Comparison of ENCODE assay signal across 1 cellular context in genomic region chr3:193592841-193593665, GRCh38.
TF ChIP-seq lines count a peak whose summit lies in the region.

Gene OPA1 (plus strand): TSS chr3:193593208. CDS start chr3:193593378, 170 bp downstream.

TF ChIP-seq in H1, 55 proteins besides CTCF, POLR2A, EP300 and RAD21 (continued from another document):
- TF ChIP-seq SP2 (IDR thresholded peaks at IDR 0.05; ENCODE audit: low read length): no peak
- no peak for TF ChIP-seq BACH1 (IDR thresholded peaks at IDR 0.05; ENCODE audit: low read length)
- TF ChIP-seq KDM4A (IDR thresholded peaks at IDR 0.05; ENCODE audit: low read depth, low read length, severe bottlenecking): peak; percentile 37
- TF ChIP-seq KDM5A (IDR thresholded peaks at IDR 0.05; ENCODE audit: low read length): peak; percentile 77; the same call in 1 of the 2 replicates
- TF ChIP-seq CBX8 (IDR thresholded peaks at IDR 0.05; ENCODE audit: borderline replicate concordance, low read depth, low read length): no peak
- no peak for TF ChIP-seq CEBPB (IDR thresholded peaks at IDR 0.05; ENCODE audit: low read depth, low read length)
- TF ChIP-seq POLR2AphosphoS5 (IDR thresholded peaks at IDR 0.05; ENCODE audit: low read depth, low read length): peak; percentile 66
- peak; percentile 91 for TF ChIP-seq MAX (IDR thresholded peaks at IDR 0.05)
- no peak for TF ChIP-seq ATF3 (IDR thresholded peaks at IDR 0.05; ENCODE audit: insufficient read depth, low read depth, low read length)
- TF ChIP-seq CHD1 (IDR thresholded peaks at IDR 0.05; ENCODE audit: low read depth, low read length): no peak
- no peak for TF ChIP-seq SIRT6 (IDR thresholded peaks at IDR 0.05; ENCODE audit: low read length)
- peak in 1 of 2 experiments; percentile 94; a peak in 2 of 4 replicates for TF ChIP-seq SIN3A (conservative IDR thresholded peaks at IDR 0.05 in 1 of 2, IDR thresholded peaks at IDR 0.05 in 1 of 2; ENCODE audit: low read depth in 1 of 2, low read length in 2 of 2)
- TF ChIP-seq TEAD4 (IDR thresholded peaks at IDR 0.05; ENCODE audit: low read depth, low read length): peak; percentile 50; the same call in 1 of the 2 replicates
- no peak for TF ChIP-seq JUND (IDR thresholded peaks at IDR 0.05; ENCODE audit: low read length)
- no peak for TF ChIP-seq JUN (IDR thresholded peaks at IDR 0.05; ENCODE audit: low read depth, low read length)
- no peak for TF ChIP-seq KDM1A (IDR thresholded peaks at IDR 0.05; ENCODE audit: borderline replicate concordance, low read length)
- TF ChIP-seq SUZ12 (IDR thresholded peaks at IDR 0.05; ENCODE audit: low read length): no peak
- TF ChIP-seq CBX5 (IDR thresholded peaks at IDR 0.05; ENCODE audit: low read depth, low read length): no peak
- peak; percentile 86 for TF ChIP-seq SP4 (IDR thresholded peaks at IDR 0.05; ENCODE audit: low read length)
- TF ChIP-seq TAF1 (IDR thresholded peaks at IDR 0.05; ENCODE audit: low read depth, low read length): peak; percentile 82
- TF ChIP-seq BRCA1 (IDR thresholded peaks at IDR 0.05; ENCODE audit: low read depth, low read length): peak; percentile 57; the same call in 1 of the 2 replicates
- TF ChIP-seq RNF2 (IDR thresholded peaks at IDR 0.05; ENCODE audit: borderline replicate concordance, low read depth, low read length, missing control alignments, poor library complexity, severe bottlenecking): no peak
- peak; percentile 88 for TF ChIP-seq GABPA (IDR thresholded peaks at IDR 0.05; ENCODE audit: borderline replicate concordance, insufficient read depth, low read length)
- peak; percentile 66 for TF ChIP-seq TAF7 (optimal IDR thresholded peaks at IDR 0.05; ENCODE audit: borderline replicate concordance, low read depth, low read length)
- TF ChIP-seq BCL11A (IDR thresholded peaks at IDR 0.05; ENCODE audit: low read depth in 2 of 2, low read length in 2 of 2): no peak
- TF ChIP-seq SAP30 (IDR thresholded peaks at IDR 0.05; ENCODE audit: insufficient read depth, insufficient replicate concordance, low read length): peak; percentile 63
- TF ChIP-seq ZNF274 (IDR thresholded peaks at IDR 0.05; ENCODE audit: borderline replicate concordance, extremely low read depth, low read length): no peak
- no peak for TF ChIP-seq GTF2F1 (IDR thresholded peaks at IDR 0.05; ENCODE audit: borderline replicate concordance, low read depth, low read length)
- TF ChIP-seq E2F6 (IDR thresholded peaks at IDR 0.05): peak; percentile 99
- 0 out of 2 replicates have a peak, but pooled peaks have one; percentile 7 for TF ChIP-seq USF2 (IDR thresholded peaks at IDR 0.05; ENCODE audit: low read length)
- no peak for TF ChIP-seq MAFK (IDR thresholded peaks at IDR 0.05; ENCODE audit: low read depth, low read length)
- TF ChIP-seq FOSL1 (IDR thresholded peaks at IDR 0.05; ENCODE audit: insufficient read depth, low read depth, low read length): no peak
- TF ChIP-seq RXRA (IDR thresholded peaks at IDR 0.05; ENCODE audit: insufficient read depth, low read depth, low read length): no peak
- peak; percentile 81 for TF ChIP-seq ASH2L (IDR thresholded peaks at IDR 0.05; ENCODE audit: low read length)
- TF ChIP-seq ATF2 (IDR thresholded peaks at IDR 0.05; ENCODE audit: low read length): no peak
- peak; percentile 76 for TF ChIP-seq CREB1 (IDR thresholded peaks at IDR 0.05)
- peak; percentile 66; the same call in 1 of the 2 replicates for TF ChIP-seq SP1 (IDR thresholded peaks at IDR 0.05; ENCODE audit: low read depth, low read length)
- TF ChIP-seq RBBP5 (IDR thresholded peaks at IDR 0.05; ENCODE audit: borderline replicate concordance, low read depth, low read length): no peak
- TF ChIP-seq YY1 (IDR thresholded peaks at IDR 0.05; ENCODE audit: low read depth, low read length): 0 out of 2 replicates have a peak, but pooled peaks have one; percentile 68
- no peak for TF ChIP-seq EGR1 (IDR thresholded peaks at IDR 0.05; ENCODE audit: borderline replicate concordance, low read depth, low read length)
- no peak for TF ChIP-seq SRF (IDR thresholded peaks at IDR 0.05; ENCODE audit: low read depth, low read length)
- no peak for TF ChIP-seq NANOG (IDR thresholded peaks at IDR 0.05; ENCODE audit: insufficient read depth, low read depth, low read length, poor library complexity, severe bottlenecking)
- no peak for TF ChIP-seq EZH2 (IDR thresholded peaks at IDR 0.05; ENCODE audit: low read depth, low read length, severe bottlenecking)
- 0 out of 2 replicates have a peak, but pooled peaks have one; percentile 23 for TF ChIP-seq RFX5 (IDR thresholded peaks at IDR 0.05; ENCODE audit: borderline replicate concordance, low read depth, low read length)
- no peak for TF ChIP-seq CTBP2 (IDR thresholded peaks at IDR 0.05; ENCODE audit: borderline replicate concordance, insufficient read depth, insufficient read length, low read length)
- no peak for TF ChIP-seq CHD7 (IDR thresholded peaks at IDR 0.05; ENCODE audit: insufficient replicate concordance, low read length)
- TF ChIP-seq TBP (IDR thresholded peaks at IDR 0.05; ENCODE audit: low read depth, low read length): peak; percentile 86
- peak in 1 of 2 experiments; percentile 73; a peak in 2 of 4 replicates for TF ChIP-seq HDAC2 (IDR thresholded peaks at IDR 0.05; ENCODE audit: borderline replicate concordance in 1 of 2, low read depth in 2 of 2, low read length in 2 of 2)
- TF ChIP-seq PHF8 (conservative IDR thresholded peaks at IDR 0.05; ENCODE audit: low read depth, low read length): peak; percentile 81
